20 cellular contexts compared by ENCODE assay signal in the genomic region with DNA sequence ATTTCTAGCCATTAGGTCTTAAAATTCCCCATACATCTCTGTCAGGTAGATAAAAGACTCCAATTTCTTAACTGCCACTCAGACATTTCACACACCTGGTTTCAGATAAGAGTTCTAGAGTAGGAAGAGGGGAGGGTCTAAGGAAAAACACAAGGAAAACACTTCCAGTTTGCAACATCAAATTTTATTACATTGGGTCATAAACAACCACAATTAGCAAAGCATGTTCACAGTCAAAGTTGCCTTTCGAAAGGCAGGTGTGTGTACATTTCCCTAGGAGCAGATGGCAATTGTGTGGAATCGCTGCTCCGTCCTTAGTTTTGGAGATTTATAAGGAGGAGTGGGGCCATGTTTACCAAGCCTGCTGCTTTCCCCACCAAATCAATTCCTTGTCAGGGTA.
DNase-seq lines count a peak whose midpoint lies in the region; ATAC-seq and TF ChIP-seq lines count a peak whose summit lies in the region.
"Had no signal": no experiment of that assay in that cellular context is flagged by ENCODE, and none has a peak within 500 bp of the region (broad histone marks: within the 10 kb centered on the region; RNA-seq: fewer than 3 reads in every experiment).

No MANE protein-coding gene starts in this region.

- intact Hi-C loops in mucosa of descending colon (cut with DNase I, micrococcal nuclease) = no loop called here

- H3K9me3 ChIP-seq in mucosa of descending colon = peaks cover 5% of the 10 kb centered on the region

- no peak for TF ChIP-seq CTCF in mucosa of descending colon (IDR thresholded peaks at IDR 0.05)

- no peaks in the 10 kb centered on the region for H3K36me3 ChIP-seq in mucosa of descending colon (ENCODE audit: low read depth)

- H3K4me1 ChIP-seq in mucosa of descending colon (ENCODE audit: low read depth) = peaks cover 8% of the 10 kb centered on the region

- no peak overlapping the region for H3K4me3 ChIP-seq in mucosa of descending colon
- H3K4me3 ChIP-seq: GM12878 had no signal

- peak; percentile 82 for ATAC-seq in mucosa of descending colon
- no peak for ATAC-seq in GM19452 (IDR thresholded peaks at IDR 0.05; ENCODE audit: unreplicated experiment)
- ATAC-seq: GM12878, Panc1 had no signal

- DNase-seq in NCI-H510A treated with DMSO at 0.1 percent for 48 hours (lab: John Stamatoyannopoulos, UW) = peak; percentile 16
- no peak for DNase-seq in NCI-H510A (lab: John Stamatoyannopoulos, UW)
- peak; percentile 86 for DNase-seq in NCI-H748 (lab: John Stamatoyannopoulos, UW; ENCODE audit: unreplicated experiment)
- peak in 1 of 3 donors; percentile 24 for DNase-seq in mucosa of descending colon
- no peak for DNase-seq in cerebellar cortex (ENCODE audit: low spot score)
- no peak for DNase-seq in HT-29 (ENCODE audit: low spot score)
- DNase-seq: GDM1, GOT3, HCEC 1CT, NCI-H1048, NCI-H1436 treated with DMSO at 0.1 percent for 48 hours, NCI-H187 treated with DMSO at 0.1 percent for 48 hours, NCI-H2107, NCI-H345, NCI-H524 treated with DMSO at 0.1 percent for 48 hours, SHP77, T-helper 1 cell had no signal

Comparison
In these comparisons a context has a peak if more than half of its experiments do, and no peak if none do; other contexts are left out.
1. DNase-seq: peak in NCI-H510A treated with DMSO at 0.1 percent for 48 hours (single experiment) and NCI-H748 (single experiment); none in NCI-H510A (single experiment), cerebellar cortex (single experiment) and HT-29 (single experiment).